ENCODE assay signal across 9 cellular contexts in genomic region chr3:55852326-55852725, GRCh38.
"Had no signal": no experiment of that assay in that cellular context is flagged by ENCODE, and none has a peak within 500 bp of the region (broad histone marks: within the 10 kb centered on the region; RNA-seq: fewer than 3 reads in every experiment).

No MANE protein-coding gene starts in this region.

- H3K27ac Mint-ChIP-seq: GM23338, H9, HFFc6 had no signal

- H2AFZ ChIP-seq: GM23248, GM23338 had no signal

- H3K9ac ChIP-seq: GM23248 had no signal

- H3K27ac ChIP-seq: GM23248 had no signal

- H3K4me2 ChIP-seq: GM23338 had no signal

- H3K4me3 Mint-ChIP-seq: GM23338, H9, HFFc6 had no signal

- ATAC-seq: GM23338, HCT116 had no signal

- H3K36me3 ChIP-seq: HAP-1 had no signal

- H3K4me3 ChIP-seq: GM23248, GM23338, HAP-1 had no signal

- H3K9me3 Mint-ChIP-seq: GM23338, H9 had no signal

- H3K4me1 ChIP-seq: HAP-1 had no signal

- DNase-seq: GM23248, GOT3, H7, H9, HCEC 1CT, HFFc6 had no signal

- H3K9me3 ChIP-seq: HAP-1 had no signal
